ENCODE assay signal across 2 cellular contexts in genomic region chr19:10295847-10296591, GRCh38.
TF ChIP-seq lines count a peak whose summit lies in the region.

No MANE protein-coding gene starts in this region.

TF ChIP-seq in SK-N-SH, 30 proteins besides CTCF, POLR2A, EP300 and RAD21:
- TF ChIP-seq NFIC (IDR thresholded peaks at IDR 0.05; ENCODE audit: borderline replicate concordance) = no peak
- no peak for TF ChIP-seq PBX3 (IDR thresholded peaks at IDR 0.05)
- TF ChIP-seq FOXJ3 (CRISPR knock-in tag; IDR thresholded peaks at IDR 0.05) = no peak

TF ChIP-seq in SK-N-SH treated with all-trans-retinoic acid at 6 μM for 48 hours, 23 proteins besides CTCF, POLR2A, EP300 and RAD21:
- no peak for TF ChIP-seq ISL1 (CRISPR knock-in tag; IDR thresholded peaks at IDR 0.05)
- no peak for TF ChIP-seq TCF4 (CRISPR knock-in tag; IDR thresholded peaks at IDR 0.05; ENCODE audit: borderline replicate concordance)
- TF ChIP-seq PPARA (CRISPR knock-in tag; IDR thresholded peaks at IDR 0.05; ENCODE audit: borderline replicate concordance) = no peak
